ENCODE assay signal across 17 cellular contexts in genomic region chr16:7211781-7212180, GRCh38.
DNase-seq lines count a peak whose midpoint lies in the region; ATAC-seq and TF ChIP-seq lines count a peak whose summit lies in the region.
"Had no signal": no experiment of that assay in that cellular context is flagged by ENCODE, and none has a peak within 500 bp of the region (broad histone marks: within the 10 kb centered on the region; RNA-seq: fewer than 3 reads in every experiment).

No MANE protein-coding gene starts in this region.

- H3K9me3 Mint-ChIP-seq in nephron progenitor cell: peaks cover 4% of the 10 kb centered on the region

- H3K27me3 ChIP-seq in BLaER1: no peaks in the 10 kb centered on the region

- H3K36me3 ChIP-seq in BLaER1: no peaks in the 10 kb centered on the region

- peaks cover 2% of the 10 kb centered on the region for H3K27me3 Mint-ChIP-seq in nephron progenitor cell (ENCODE audit: low read depth, poor library complexity)
- H3K27me3 Mint-ChIP-seq: B cell; CD4-positive, alpha-beta T cell had no signal

- intact Hi-C loops in head of caudate nucleus (cut with DNase I): no loop called here
- intact Hi-C loops in Right ventricle myocardium superior (cut with DNase I): no loop called here

- H3K4me1 ChIP-seq in BLaER1: peaks cover 29% of the 10 kb centered on the region
- H3K4me1 ChIP-seq: A549, Caco-2 had no signal

- no peak for ATAC-seq in GM21526 (IDR thresholded peaks at IDR 0.05; ENCODE audit: low FRiP score, unreplicated experiment)
- no peak for ATAC-seq in Right ventricle myocardium superior (ENCODE audit: poor library complexity)
- ATAC-seq: A549; CD8-positive, alpha-beta T cell had no signal

- no peaks in the 10 kb centered on the region for H3K4me1 Mint-ChIP-seq in nephron progenitor cell
- H3K4me1 Mint-ChIP-seq: B cell had no signal

- H3K4me3 Mint-ChIP-seq in nephron progenitor cell: no peak overlapping the region
- H3K4me3 Mint-ChIP-seq: B cell; CD4-positive, alpha-beta T cell; CD8-positive, alpha-beta T cell had no signal

- H4K20me1 ChIP-seq in BLaER1: no peaks in the 10 kb centered on the region

- peak overlapping the region; percentile 64 for H3K4me2 ChIP-seq in BLaER1
- H3K4me2 ChIP-seq: A549 had no signal

- H3K4me3 ChIP-seq in BLaER1: no peak overlapping the region
- H3K4me3 ChIP-seq: A549 had no signal

- H3K36me3 Mint-ChIP-seq in nephron progenitor cell (ENCODE audit: low read depth): no peaks in the 10 kb centered on the region
- H3K36me3 Mint-ChIP-seq: CD8-positive, alpha-beta T cell had no signal

- H3K9me3 ChIP-seq in BLaER1: no peaks in the 10 kb centered on the region
- H3K9me3 ChIP-seq: A549, Caco-2 had no signal

- no peak for TF ChIP-seq CTCF in nephron progenitor cell (IDR thresholded peaks at IDR 0.05)

- no peak overlapping the region for H3K27ac ChIP-seq in BLaER1
- H3K27ac ChIP-seq: 22Rv1, A549, C4-2B had no signal

- no peak overlapping the region for H3K9ac ChIP-seq in BLaER1

- DNase-seq in head of caudate nucleus (peak in 26 of 42 donors; percentile 3 to 59 (median 20)), nephron progenitor cell (no peak), NCI-H1930 (lab: John Stamatoyannopoulos, UW) (no peak), Right ventricle myocardium superior (no peak)
- DNase-seq: AML-193; Caco-2; Calu3; CD4-positive, alpha-beta T cell; CD8-positive, alpha-beta T cell; DMS79 treated with DMSO at 0.1 percent for 48 hours; GF-D8 had no signal

- H3K27ac Mint-ChIP-seq in nephron progenitor cell: peak overlapping the region; percentile 4
- H3K27ac Mint-ChIP-seq: B cell; CD4-positive, alpha-beta T cell; CD8-positive, alpha-beta T cell had no signal

Comparison
In these comparisons a context has a peak if more than half of its experiments do, and no peak if none do; other contexts are left out.
1. DNase-seq: peak in head of caudate nucleus (26 of 42); none in nephron progenitor cell (single experiment), NCI-H1930 (0 of 2) and Right ventricle myocardium superior (single experiment).